Comparison of ENCODE assay signal across 8 cellular contexts in genomic region chr5:82364497-82364896, GRCh38.
A peak's percentile ranks its signal among the peaks of the same experiment; 100 is the strongest.
DNase-seq lines count a peak whose midpoint lies in the region; ATAC-seq and TF ChIP-seq lines count a peak whose summit lies in the region.

No MANE protein-coding gene starts in this region.

- no peaks in the 10 kb centered on the region for H3K9me3 ChIP-seq in breast epithelium
- H3K9me3 ChIP-seq in WERI-Rb-1 (ENCODE audit: severe bottlenecking), result no peaks in the 10 kb centered on the region
- H3K9me3 ChIP-seq in hepatocyte (ENCODE audit: low read depth), result no peaks in the 10 kb centered on the region
- H3K9me3 ChIP-seq in aorta (ENCODE audit: control insufficient read depth, low read length), result no peaks in the 10 kb centered on the region

- no peaks in the 10 kb centered on the region for H3K79me2 ChIP-seq in hepatocyte

- no TSS peak for BruUV-seq in MCF 10A (replicated peaks; lab: Mats Ljungman, UMichigan)

- 59% methylated on average over 5 of the region's 5 CpGs for WGBS in hepatocyte (ENCODE audit: low lambda C conversion rate, missing lambda C conversion rate)
- 9 to 14% methylated on average over 5 of the region's 5 CpGs for WGBS in aorta, 2 donors

- H2AFZ ChIP-seq in hepatocyte, result peak overlapping the region; percentile 3

- no peak overlapping the region for H3K27ac ChIP-seq in breast epithelium
- no peak overlapping the region for H3K27ac ChIP-seq in WERI-Rb-1
- H3K27ac ChIP-seq in hepatocyte, result peak overlapping the region; percentile 86
- H3K27ac ChIP-seq in aorta (ENCODE audit: low read depth in 1 of 2, low read length in 2 of 2), result peak overlapping the region in 1 of 2 donors; percentile 74

- TF ChIP-seq CTCF in MCF 10A (IDR thresholded peaks at IDR 0.05; ENCODE audit: unreplicated experiment) (peak; percentile 54), breast epithelium (IDR thresholded peaks at IDR 0.05) (peak in 1 of 3 donors; percentile 22), WERI-Rb-1 (IDR thresholded peaks at IDR 0.05; ENCODE audit: low read depth, low read length) (peak; percentile 24; the same call in 1 of the 2 replicates), hepatocyte (IDR thresholded peaks at IDR 0.05; ENCODE audit: poor library complexity) (peak; percentile 65)

- no peaks in the 10 kb centered on the region for H3K27me3 ChIP-seq in breast epithelium
- no peaks in the 10 kb centered on the region for H3K27me3 ChIP-seq in WERI-Rb-1 (ENCODE audit: insufficient read depth, low read depth, severe bottlenecking)
- no peaks in the 10 kb centered on the region for H3K27me3 ChIP-seq in hepatocyte
- H3K27me3 ChIP-seq in aorta (ENCODE audit: control insufficient read depth in 1 of 2, insufficient read depth in 2 of 2, low read length in 1 of 2), result no peaks in the 10 kb centered on the region

- H4K20me1 ChIP-seq in hepatocyte (ENCODE audit: insufficient read depth, poor library complexity, severe bottlenecking), result no peaks in the 10 kb centered on the region

- no peaks in the 10 kb centered on the region for H3K9me2 ChIP-seq in hepatocyte (replicated peaks; ENCODE audit: insufficient read depth)

- no peaks in the 10 kb centered on the region for H3K36me3 Mint-ChIP-seq in MCF 10A (ENCODE audit: insufficient read depth, unreplicated experiment)
- H3K36me3 Mint-ChIP-seq in activated T-cell treated with anti-CD3 and anti-CD28 coated beads, Interleukin-2, amount 50 U/mL, for 4 hours (ENCODE audit: insufficient read depth), result no peaks in the 10 kb centered on the region

- H3K4me1 ChIP-seq in breast epithelium, result no peaks in the 10 kb centered on the region
- H3K4me1 ChIP-seq in hepatocyte (ENCODE audit: insufficient read depth), result no peaks in the 10 kb centered on the region
- H3K4me1 ChIP-seq in aorta (ENCODE audit: control insufficient read depth in 1 of 2, insufficient read depth in 2 of 2, low read length in 2 of 2), result peaks cover 0 to 1% of the 10 kb centered on the region in 2 donors

- TF ChIP-seq POLR2A in breast epithelium (IDR thresholded peaks at IDR 0.05), result no peak

- H3K4me1 Mint-ChIP-seq in MCF 10A (ENCODE audit: insufficient read depth, unreplicated experiment), result peaks cover 31% of the 10 kb centered on the region
- H3K4me1 Mint-ChIP-seq in activated T-cell treated with anti-CD3 and anti-CD28 coated beads, Interleukin-2, amount 50 U/mL, for 4 hours (ENCODE audit: low read depth), result peaks cover 14% of the 10 kb centered on the region

- POLR2A ChIA-PET in MCF 10A (lab: Yijun Ruan, JAX), result interaction anchor here (1.4 kb wide), 1 partner anchor 57 kb away, joined by 5 read pairs; no protein-coding TSS in a partner anchor

- no peak overlapping the region for H3K27ac Mint-ChIP-seq in MCF 10A (ENCODE audit: low read depth, unreplicated experiment)

- H3K4me3 Mint-ChIP-seq in MCF 10A (ENCODE audit: unreplicated experiment), result no peak overlapping the region
- H3K4me3 Mint-ChIP-seq in activated T-cell treated with anti-CD3 and anti-CD28 coated beads, Interleukin-2, amount 50 U/mL, for 4 hours, result no peak overlapping the region

- intact Hi-C loops in MCF 10A (cut with micrococcal nuclease) (loop anchor here (1.0 kb wide), 3 partner anchors 41 to 269 kb away; no protein-coding TSS in a partner anchor), breast epithelium (cut with DNase I; ENCODE audit: low total_unique reads) (no loop called here), aorta (cut with DNase I) (loop anchor here in 1 of 2 donors (5.0 kb wide), 1 partner anchor 273 kb away; no protein-coding TSS in a partner anchor)

- H3K4me2 ChIP-seq in hepatocyte, result no peak overlapping the region

- CTCF ChIA-PET in MCF 10A (lab: Yijun Ruan, JAX), result interaction anchor here (0.6 to 1.8 kb wide), 12 partner anchors 12 to 1198 kb away, joined by 3 to 5 read pairs (median 4); no protein-coding TSS in a partner anchor

- no peaks in the 10 kb centered on the region for H3K27me3 Mint-ChIP-seq in MCF 10A (ENCODE audit: insufficient read depth, unreplicated experiment)
- no peaks in the 10 kb centered on the region for H3K27me3 Mint-ChIP-seq in activated T-cell treated with anti-CD3 and anti-CD28 coated beads, Interleukin-2, amount 50 U/mL, for 4 hours (ENCODE audit: low read depth)

- H3K36me3 ChIP-seq in breast epithelium (no peaks in the 10 kb centered on the region), WERI-Rb-1 (no peaks in the 10 kb centered on the region), hepatocyte (replicated peaks; ENCODE audit: insufficient read depth, low read depth) (no peaks in the 10 kb centered on the region), aorta (ENCODE audit: control insufficient read depth in 1 of 2, insufficient read depth in 2 of 2, low read length in 1 of 2) (no peaks in the 10 kb centered on the region)

- no peak overlapping the region for H3K4me3 ChIP-seq in breast epithelium
- no peak overlapping the region for H3K4me3 ChIP-seq in WERI-Rb-1 (ENCODE audit: low read depth, low read length)
- no peak overlapping the region for H3K4me3 ChIP-seq in hepatocyte
- no peak overlapping the region for H3K4me3 ChIP-seq in aorta (ENCODE audit: low read length in 2 of 2)

- no peaks in the 10 kb centered on the region for H3K9me3 Mint-ChIP-seq in MCF 10A (ENCODE audit: unreplicated experiment)
- H3K9me3 Mint-ChIP-seq in activated T-cell treated with anti-CD3 and anti-CD28 coated beads, Interleukin-2, amount 50 U/mL, for 4 hours, result no peaks in the 10 kb centered on the region

- ATAC-seq in aorta (ENCODE audit: low FRiP score), result peak; percentile 81
- no peak for ATAC-seq in activated T-cell treated with anti-CD3 and anti-CD28 coated beads, Interleukin-2, amount 50 U/mL, for 4 hours

- DNase-seq in MCF 10A (ENCODE audit: unreplicated experiment) (peak; percentile 73), breast epithelium (ENCODE audit: low spot score in 2 of 2) (no peak), WERI-Rb-1 (no peak), hepatocyte (ENCODE audit: low spot score) (peak; percentile 67), aorta (no peak), NCI-H187 treated with DMSO at 0.1 percent for 48 hours (lab: John Stamatoyannopoulos, UW) (no peak), cerebellar nuclear complex (lab: John Stamatoyannopoulos, UW) (no peak)
- no peak for DNase-seq in activated T-cell treated with anti-CD3 and anti-CD28 coated beads, Interleukin-2, amount 50 U/mL, for 4 hours

Comparison
In these comparisons a context has a peak if more than half of its experiments do, and no peak if none do; other contexts are left out.
1. DNase-seq: peak in MCF 10A (single experiment) and hepatocyte (single experiment); none in breast epithelium (0 of 2), WERI-Rb-1 (single experiment), aorta (0 of 2), NCI-H187 treated with DMSO at 0.1 percent for 48 hours (single experiment), activated T-cell treated with anti-CD3 and anti-CD28 coated beads, Interleukin-2, amount 50 U/mL, for 4 hours (single experiment) and cerebellar nuclear complex (0 of 2).